ENCODE assay signal across 1 cellular context in genomic region chr15:53893468-53893867, GRCh38.
TF ChIP-seq lines count a peak whose summit lies in the region.
"Not testable (repeated sequence)": the region's sequence is repeated elsewhere in the genome, so short reads cannot be mapped to it uniquely, and the experiment has no call there.

No MANE protein-coding gene starts in this region.

TF ChIP-seq in HepG2, 621 proteins besides CTCF, POLR2A, EP300 and RAD21 (continued from another document and continues in another):
- TF ChIP-seq ZNF281 (CRISPR knock-in tag; IDR thresholded peaks at IDR 0.05; ENCODE audit: borderline replicate concordance) (peak; percentile 94), ZNF609 (CRISPR knock-in tag; IDR thresholded peaks at IDR 0.05; ENCODE audit: borderline replicate concordance) (peak; percentile 62; the same call in 1 of the 2 replicates), FOXA1 (CRISPR knock-in tag; IDR thresholded peaks at IDR 0.05) (peak; percentile 91), ZBTB43 (CRISPR knock-in tag; conservative IDR thresholded peaks at IDR 0.05) (0 out of 2 replicates have a peak, but pooled peaks have one; percentile 21), MAFK (conservative IDR thresholded peaks at IDR 0.05 in 1 of 2, IDR thresholded peaks at IDR 0.05 in 1 of 2; ENCODE audit: low read length in 2 of 2) (peak in 1 of 2 experiments; percentile 13; a peak in 1 of 4 replicates), HOMEZ (CRISPR knock-in tag; IDR thresholded peaks at IDR 0.05; ENCODE audit: low read depth) (peak; percentile 84; the same call in 1 of the 2 replicates), POGZ (CRISPR knock-in tag; IDR thresholded peaks at IDR 0.05) (peak; percentile 88), ZNF878 (CRISPR knock-in tag; IDR thresholded peaks at IDR 0.05) (0 out of 2 replicates have a peak, but pooled peaks have one; percentile 12), TBX2 (CRISPR knock-in tag; IDR thresholded peaks at IDR 0.05; ENCODE audit: borderline replicate concordance) (peak; percentile 42; the same call in 1 of the 2 replicates), KLF11 (CRISPR knock-in tag; IDR thresholded peaks at IDR 0.05) (0 out of 2 replicates have a peak, but pooled peaks have one; percentile 27), TFE3 (CRISPR knock-in tag; IDR thresholded peaks at IDR 0.05) (0 out of 2 replicates have a peak, but pooled peaks have one; percentile 44), FOXO1 (CRISPR knock-in tag; IDR thresholded peaks at IDR 0.05) (peak; percentile 82), ZNF362 (CRISPR knock-in tag; IDR thresholded peaks at IDR 0.05; ENCODE audit: borderline replicate concordance) (peak; percentile 58; the same call in 1 of the 2 replicates), ZBTB26 (CRISPR knock-in tag; IDR thresholded peaks at IDR 0.05; ENCODE audit: borderline replicate concordance) (0 out of 2 replicates have a peak, but pooled peaks have one; percentile 61), RARA (CRISPR knock-in tag; IDR thresholded peaks at IDR 0.05) (peak; percentile 36; the same call in 1 of the 2 replicates), IRF2 (CRISPR knock-in tag; IDR thresholded peaks at IDR 0.05) (peak; percentile 12; the same call in 1 of the 2 replicates), PHF21A (CRISPR knock-in tag; IDR thresholded peaks at IDR 0.05) (0 out of 2 replicates have a peak, but pooled peaks have one; percentile 18), ZNF691 (CRISPR knock-in tag; IDR thresholded peaks at IDR 0.05; ENCODE audit: borderline replicate concordance, low read depth) (peak; percentile 34; the same call in 1 of the 2 replicates), PAXIP1 (CRISPR knock-in tag; conservative IDR thresholded peaks at IDR 0.05) (peak; percentile 74), SALL1 (CRISPR knock-in tag; IDR thresholded peaks at IDR 0.05) (peak; percentile 72), SALL2 (CRISPR knock-in tag; IDR thresholded peaks at IDR 0.05) (0 out of 2 replicates have a peak, but pooled peaks have one; percentile 37), FOSL2 (CRISPR knock-in tag; IDR thresholded peaks at IDR 0.05) (peak; percentile 32; the same call in 1 of the 2 replicates), FOXP1 (CRISPR knock-in tag; IDR thresholded peaks at IDR 0.05) (peak; percentile 59), ARID5B (CRISPR knock-in tag; IDR thresholded peaks at IDR 0.05) (peak; percentile 81), ZNF580 (CRISPR knock-in tag; IDR thresholded peaks at IDR 0.05; ENCODE audit: borderline replicate concordance, low read depth) (peak; percentile 67; the same call in 1 of the 2 replicates)
- TF ChIP-seq FOXA1, FOXP1 (IDR thresholded peaks at IDR 0.05): not testable (repeated sequence)
